9 cellular contexts compared by ENCODE assay signal in the genomic region with DNA sequence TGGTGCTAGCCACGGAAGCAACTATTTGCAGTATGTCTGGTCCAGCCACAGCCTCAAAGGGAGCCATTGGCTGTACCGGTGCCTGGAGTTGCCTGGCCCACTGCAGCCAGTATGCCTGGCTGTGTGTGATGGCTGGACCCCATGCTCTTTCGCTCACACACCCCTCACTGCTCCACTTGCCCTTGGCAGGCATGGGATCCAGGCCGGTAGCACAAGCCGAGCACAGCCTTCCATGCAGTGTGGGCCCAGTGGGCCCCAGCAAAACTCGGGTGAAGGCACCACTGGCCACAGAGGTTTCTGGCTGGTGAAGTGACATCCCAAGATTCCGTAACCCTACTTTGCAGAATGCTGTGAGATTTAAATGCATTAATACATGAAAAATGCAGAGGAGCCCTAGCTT.
"Had no signal": no experiment of that assay in that cellular context is flagged by ENCODE, and none has a peak within 500 bp of the region (broad histone marks: within the 10 kb centered on the region; RNA-seq: fewer than 3 reads in every experiment).

No MANE protein-coding gene starts in this region.

- H2AFZ ChIP-seq: GM23248 had no signal

- H3K27ac Mint-ChIP-seq: HFFc6, IgD-negative memory B cell had no signal

- H3K9me3 ChIP-seq: HAP-1 had no signal

- H3K4me2 ChIP-seq: KMS-11 had no signal

- H3K4me3 ChIP-seq: GM23248, HAP-1 had no signal

- H3K4me1 Mint-ChIP-seq: IgD-negative memory B cell had no signal

- H3K9me3 Mint-ChIP-seq: HFFc6, IgD-negative memory B cell had no signal

- H3K27me3 Mint-ChIP-seq: IgD-negative memory B cell had no signal

- H3K36me3 ChIP-seq: HAP-1 had no signal

- DNase-seq: GM23248, GOT3, H7, HFFc6, KBM-7 had no signal

- H3K4me1 ChIP-seq: HAP-1 had no signal

- H3K9ac ChIP-seq: GM23248, KMS-11 had no signal

- FAIRE-seq: HTR-8/SVneo had no signal

- H3K4me3 Mint-ChIP-seq: HFFc6, IgD-negative memory B cell had no signal

- H3K27ac ChIP-seq: GM23248, KMS-11 had no signal
